ENCODE assay signal across 1 cellular context in genomic region chr11:3051435-3052108, GRCh38.
TF ChIP-seq lines count a peak whose summit lies in the region.

No MANE protein-coding gene starts in this region.

TF ChIP-seq in SK-N-SH treated with all-trans-retinoic acid at 6 μM for 48 hours, 23 proteins besides CTCF, POLR2A, EP300 and RAD21 (continued from another document):
- TF ChIP-seq, protein P1, sequence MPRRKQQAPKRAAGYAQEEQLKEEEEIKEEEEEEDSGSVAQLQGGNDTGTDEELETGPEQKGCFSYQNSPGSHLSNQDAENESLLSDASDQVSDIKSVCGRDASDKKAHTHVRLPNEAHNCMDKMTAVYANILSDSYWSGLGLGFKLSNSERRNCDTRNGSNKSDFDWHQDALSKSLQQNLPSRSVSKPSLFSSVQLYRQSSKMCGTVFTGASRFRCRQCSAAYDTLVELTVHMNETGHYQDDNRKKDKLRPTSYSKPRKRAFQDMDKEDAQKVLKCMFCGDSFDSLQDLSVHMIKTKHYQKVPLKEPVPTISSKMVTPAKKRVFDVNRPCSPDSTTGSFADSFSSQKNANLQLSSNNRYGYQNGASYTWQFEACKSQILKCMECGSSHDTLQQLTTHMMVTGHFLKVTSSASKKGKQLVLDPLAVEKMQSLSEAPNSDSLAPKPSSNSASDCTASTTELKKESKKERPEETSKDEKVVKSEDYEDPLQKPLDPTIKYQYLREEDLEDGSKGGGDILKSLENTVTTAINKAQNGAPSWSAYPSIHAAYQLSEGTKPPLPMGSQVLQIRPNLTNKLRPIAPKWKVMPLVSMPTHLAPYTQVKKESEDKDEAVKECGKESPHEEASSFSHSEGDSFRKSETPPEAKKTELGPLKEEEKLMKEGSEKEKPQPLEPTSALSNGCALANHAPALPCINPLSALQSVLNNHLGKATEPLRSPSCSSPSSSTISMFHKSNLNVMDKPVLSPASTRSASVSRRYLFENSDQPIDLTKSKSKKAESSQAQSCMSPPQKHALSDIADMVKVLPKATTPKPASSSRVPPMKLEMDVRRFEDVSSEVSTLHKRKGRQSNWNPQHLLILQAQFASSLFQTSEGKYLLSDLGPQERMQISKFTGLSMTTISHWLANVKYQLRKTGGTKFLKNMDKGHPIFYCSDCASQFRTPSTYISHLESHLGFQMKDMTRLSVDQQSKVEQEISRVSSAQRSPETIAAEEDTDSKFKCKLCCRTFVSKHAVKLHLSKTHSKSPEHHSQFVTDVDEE (CRISPR knock-in tag; IDR thresholded peaks at IDR 0.05), result no peak
- no peak for TF ChIP-seq ZNF8 (CRISPR knock-in tag; IDR thresholded peaks at IDR 0.05)
- no peak for TF ChIP-seq SNAI2 (CRISPR knock-in tag; IDR thresholded peaks at IDR 0.05)
- TF ChIP-seq ESRRG (CRISPR knock-in tag; IDR thresholded peaks at IDR 0.05), result no peak
- no peak for TF ChIP-seq ZFP30 (CRISPR knock-in tag; IDR thresholded peaks at IDR 0.05)
- no peak for TF ChIP-seq CSDC2 (CRISPR knock-in tag; IDR thresholded peaks at IDR 0.05)
